Comparison of ENCODE assay signal across 1 cellular context in genomic region chr17:44907696-44908470, GRCh38.
TF ChIP-seq lines count a peak whose summit lies in the region.

No MANE protein-coding gene starts in this region.

TF ChIP-seq in HepG2, 621 proteins besides CTCF, POLR2A, EP300 and RAD21:
- TF ChIP-seq THAP11 (CRISPR knock-in tag; IDR thresholded peaks at IDR 0.05) (no peak), MIXL1 (CRISPR knock-in tag; IDR thresholded peaks at IDR 0.05) (no peak), TCF7 (IDR thresholded peaks at IDR 0.05; ENCODE audit: low read depth) (no peak), ZBTB2 (CRISPR knock-in tag; IDR thresholded peaks at IDR 0.05; ENCODE audit: low read depth) (no peak), POLR2AphosphoS5 (IDR thresholded peaks at IDR 0.05; ENCODE audit: low read depth, low read length) (no peak), HOXA5 (CRISPR knock-in tag; IDR thresholded peaks at IDR 0.05) (no peak), ZNF737 (CRISPR knock-in tag; IDR thresholded peaks at IDR 0.05; ENCODE audit: borderline replicate concordance) (no peak), ETV6 (CRISPR knock-in tag; conservative IDR thresholded peaks at IDR 0.05) (no peak), ELF4 (CRISPR knock-in tag; IDR thresholded peaks at IDR 0.05; ENCODE audit: borderline replicate concordance) (no peak), AKAP8 (CRISPR knock-in tag; IDR thresholded peaks at IDR 0.05) (no peak), TCF12 (IDR thresholded peaks at IDR 0.05) (no peak), TCF12 (CRISPR knock-in tag; IDR thresholded peaks at IDR 0.05) (no peak), ZUFSP (CRISPR knock-in tag; IDR thresholded peaks at IDR 0.05; ENCODE audit: borderline replicate concordance) (no peak), HMG20B (CRISPR knock-in tag; conservative IDR thresholded peaks at IDR 0.05) (no peak)
- TF ChIP-seq, protein P1, sequence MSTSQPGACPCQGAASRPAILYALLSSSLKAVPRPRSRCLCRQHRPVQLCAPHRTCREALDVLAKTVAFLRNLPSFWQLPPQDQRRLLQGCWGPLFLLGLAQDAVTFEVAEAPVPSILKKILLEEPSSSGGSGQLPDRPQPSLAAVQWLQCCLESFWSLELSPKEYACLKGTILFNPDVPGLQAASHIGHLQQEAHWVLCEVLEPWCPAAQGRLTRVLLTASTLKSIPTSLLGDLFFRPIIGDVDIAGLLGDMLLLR (CRISPR knock-in tag; IDR thresholded peaks at IDR 0.05) = no peak
TF ChIP-seq in HepG2: peak in this region for 0.
